Comparison of ENCODE assay signal across 8 cellular contexts in genomic region chr12:124390442-124391116, GRCh38.
A peak's percentile ranks its signal among the peaks of the same experiment; 100 is the strongest.
DNase-seq lines count a peak whose midpoint lies in the region; ATAC-seq and TF ChIP-seq lines count a peak whose summit lies in the region.

No MANE protein-coding gene starts in this region.

- no peaks in the 10 kb centered on the region for H3K9me3 ChIP-seq in hepatocyte (ENCODE audit: low read depth)
- no peaks in the 10 kb centered on the region for H3K9me3 ChIP-seq in testis
- H3K9me3 ChIP-seq in endodermal cell (ENCODE audit: control insufficient read depth, low read length) = no peaks in the 10 kb centered on the region

- H3K27me3 Mint-ChIP-seq in activated T-helper 17 cell treated with anti-CD3 and anti-CD28 coated beads, Interleukin-2, amount 50 U/mL, for 72 hours = no peaks in the 10 kb centered on the region
- H3K27me3 Mint-ChIP-seq in endodermal cell (ENCODE audit: insufficient read depth) (no peaks in the 10 kb centered on the region), WTC11 (ENCODE audit: low read depth) (no peaks in the 10 kb centered on the region)

- H3K4me1 ChIP-seq in hepatocyte (ENCODE audit: insufficient read depth) (peaks cover 48% of the 10 kb centered on the region), testis (peaks cover 86% of the 10 kb centered on the region), endodermal cell (ENCODE audit: control insufficient read depth, insufficient read depth, low read length) (peaks cover 8% of the 10 kb centered on the region)

- peaks cover 15% of the 10 kb centered on the region for H3K36me3 Mint-ChIP-seq in activated T-helper 17 cell treated with anti-CD3 and anti-CD28 coated beads, Interleukin-2, amount 50 U/mL, for 72 hours (ENCODE audit: low read depth)
- H3K36me3 Mint-ChIP-seq in endodermal cell (ENCODE audit: low read depth) (peaks cover 15% of the 10 kb centered on the region), WTC11 (peaks cover 12% of the 10 kb centered on the region; the same call in 1 of the 2 replicates)

- H3K27ac ChIP-seq in hepatocyte (peak overlapping the region; percentile 51), testis (peak overlapping the region; percentile 80 to 82), endodermal cell (ENCODE audit: low read depth, low read length) (no peak overlapping the region)

- no peak overlapping the region for H3K4me3 ChIP-seq in hepatocyte
- H3K4me3 ChIP-seq in testis = no peak overlapping the region
- no peak overlapping the region for H3K4me3 ChIP-seq in endodermal cell (ENCODE audit: low read length)

- no peak overlapping the region for H3K27ac Mint-ChIP-seq in activated T-helper 17 cell treated with anti-CD3 and anti-CD28 coated beads, Interleukin-2, amount 50 U/mL, for 72 hours
- H3K27ac Mint-ChIP-seq in endodermal cell = no peak overlapping the region
- no peak overlapping the region for H3K27ac Mint-ChIP-seq in WTC11

- peaks cover 31% of the 10 kb centered on the region for H3K79me2 ChIP-seq in hepatocyte

- no peaks in the 10 kb centered on the region for H3K9me2 ChIP-seq in hepatocyte (replicated peaks; ENCODE audit: insufficient read depth)

- H3K4me3 Mint-ChIP-seq in activated T-helper 17 cell treated with anti-CD3 and anti-CD28 coated beads, Interleukin-2, amount 50 U/mL, for 72 hours = peak overlapping the region; percentile 61
- H3K4me3 Mint-ChIP-seq in endodermal cell (no peak overlapping the region), WTC11 (no peak overlapping the region)

- H3K27me3 ChIP-seq in hepatocyte = no peaks in the 10 kb centered on the region
- H3K27me3 ChIP-seq in testis = no peaks in the 10 kb centered on the region
- no peaks in the 10 kb centered on the region for H3K27me3 ChIP-seq in endodermal cell (ENCODE audit: control insufficient read depth, insufficient read depth, low read length, poor library complexity, severe bottlenecking)

- H2AFZ ChIP-seq in hepatocyte = no peak overlapping the region

- CTCF ChIA-PET in WTC11 (lab: Charles Lee) = interaction anchor here (0.6 to 3.6 kb wide), 6 partner anchors 8 to 374 kb away, joined by 3 to 54 read pairs (median 4); no protein-coding TSS in a partner anchor

- H3K9me3 Mint-ChIP-seq in activated T-helper 17 cell treated with anti-CD3 and anti-CD28 coated beads, Interleukin-2, amount 50 U/mL, for 72 hours = no peaks in the 10 kb centered on the region
- no peaks in the 10 kb centered on the region for H3K9me3 Mint-ChIP-seq in endodermal cell
- H3K9me3 Mint-ChIP-seq in WTC11 = no peaks in the 10 kb centered on the region

- H3K4me1 Mint-ChIP-seq in activated T-helper 17 cell treated with anti-CD3 and anti-CD28 coated beads, Interleukin-2, amount 50 U/mL, for 72 hours = peaks cover 10% of the 10 kb centered on the region
- H3K4me1 Mint-ChIP-seq in endodermal cell = peaks cover 3% of the 10 kb centered on the region
- peaks cover 25% of the 10 kb centered on the region for H3K4me1 Mint-ChIP-seq in WTC11

- no peak for TF ChIP-seq CTCF in hepatocyte (IDR thresholded peaks at IDR 0.05; ENCODE audit: poor library complexity)
- no peak for TF ChIP-seq CTCF in testis (IDR thresholded peaks at IDR 0.05)
- TF ChIP-seq CTCF in endodermal cell (conservative IDR thresholded peaks at IDR 0.05) = no peak
- no peak for TF ChIP-seq CTCF in WTC11 (IDR thresholded peaks at IDR 0.05)

- peak; percentile 37 for ATAC-seq in GM18867 (IDR thresholded peaks at IDR 0.05; ENCODE audit: unreplicated experiment)
- peak; percentile 38 for ATAC-seq in HG03571 (IDR thresholded peaks at IDR 0.05; ENCODE audit: unreplicated experiment)
- no peak for ATAC-seq in activated T-helper 17 cell treated with anti-CD3 and anti-CD28 coated beads, Interleukin-2, amount 50 U/mL, for 72 hours (replicated peaks)
- no peak for ATAC-seq in WTC11

- no peak overlapping the region for H3K4me2 ChIP-seq in hepatocyte

- DNase-seq in hepatocyte (ENCODE audit: low spot score) (no peak), testis (no peak), NCI-H2227 (lab: John Stamatoyannopoulos, UW; ENCODE audit: unreplicated experiment) (no peak), endodermal cell (no peak), WTC11 (ENCODE audit: low spot score) (no peak)

- POLR2A ChIA-PET in WTC11 (lab: Charles Lee) = interaction anchor here (0.6 to 0.7 kb wide), 2 partner anchors 26 to 39 kb away, joined by 5 read pairs; no protein-coding TSS in a partner anchor

- TF ChIP-seq POLR2A in testis (IDR thresholded peaks at IDR 0.05) = no peak

- peaks cover 27% of the 10 kb centered on the region for H4K20me1 ChIP-seq in hepatocyte (ENCODE audit: insufficient read depth, poor library complexity, severe bottlenecking)

- WGBS in hepatocyte (ENCODE audit: low lambda C conversion rate, missing lambda C conversion rate) = 89% methylated on average over 26 of the region's 26 CpGs
- WGBS in testis, 2 donors = 64 to 89% methylated on average over 21 to 26 of the region's 26 CpGs
- WGBS in endodermal cell (ENCODE audit: insufficient coverage in 1 of 2, insufficient read length in 1 of 2), 2 experiments = 88 to 93% methylated on average over 13 to 26 of the region's 26 CpGs

- H3K36me3 ChIP-seq in hepatocyte (replicated peaks; ENCODE audit: insufficient read depth, low read depth) = no peaks in the 10 kb centered on the region
- H3K36me3 ChIP-seq in testis (ENCODE audit: low read depth, missing control alignments) = no peaks in the 10 kb centered on the region
- H3K36me3 ChIP-seq in endodermal cell (ENCODE audit: control insufficient read depth, insufficient read depth, low read length) = peaks cover 13% of the 10 kb centered on the region

- no peak overlapping the region for H3K9ac ChIP-seq in endodermal cell (ENCODE audit: extremely low read depth, low read length, poor library complexity, severe bottlenecking)

- intact Hi-C loops in testis (cut with DNase I; ENCODE audit: low total_unique reads) = no loop called here

TF ChIP-seq in WTC11, 78 proteins besides CTCF, POLR2A, EP300 and RAD21:
- TF ChIP-seq NFYB (CRISPR knock-in tag; conservative IDR thresholded peaks at IDR 0.05; ENCODE audit: low read depth) (no peak), GTF2I (CRISPR knock-in tag; conservative IDR thresholded peaks at IDR 0.05) (no peak), FOXP4 (CRISPR knock-in tag; IDR thresholded peaks at IDR 0.05) (no peak), TEAD4 (CRISPR knock-in tag; IDR thresholded peaks at IDR 0.05) (no peak), PREB (CRISPR knock-in tag; IDR thresholded peaks at IDR 0.05; ENCODE audit: borderline replicate concordance) (no peak), ZMAT4 (CRISPR knock-in tag; IDR thresholded peaks at IDR 0.05) (no peak)

Comparison
In these comparisons a context has a peak if more than half of its experiments do, and no peak if none do; other contexts are left out.
1. ATAC-seq: peak in GM18867 (single experiment) and HG03571 (single experiment); none in activated T-helper 17 cell treated with anti-CD3 and anti-CD28 coated beads, Interleukin-2, amount 50 U/mL, for 72 hours (single experiment) and WTC11 (single experiment).